In genomic region chr22:42794551-42795510, GRCh38 we compare ENCODE assay signal across 1 cellular context.
TF ChIP-seq lines count a peak whose summit lies in the region.

No MANE protein-coding gene starts in this region.

TF ChIP-seq in A549, 52 proteins besides CTCF, POLR2A, EP300 and RAD21 (continued from another document):
- TF ChIP-seq, protein P1, sequence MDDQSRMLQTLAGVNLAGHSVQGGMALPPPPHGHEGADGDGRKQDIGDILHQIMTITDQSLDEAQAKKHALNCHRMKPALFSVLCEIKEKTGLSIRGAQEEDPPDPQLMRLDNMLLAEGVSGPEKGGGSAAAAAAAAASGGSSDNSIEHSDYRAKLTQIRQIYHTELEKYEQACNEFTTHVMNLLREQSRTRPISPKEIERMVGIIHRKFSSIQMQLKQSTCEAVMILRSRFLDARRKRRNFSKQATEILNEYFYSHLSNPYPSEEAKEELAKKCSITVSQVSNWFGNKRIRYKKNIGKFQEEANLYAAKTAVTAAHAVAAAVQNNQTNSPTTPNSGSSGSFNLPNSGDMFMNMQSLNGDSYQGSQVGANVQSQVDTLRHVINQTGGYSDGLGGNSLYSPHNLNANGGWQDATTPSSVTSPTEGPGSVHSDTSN (IDR thresholded peaks at IDR 0.05): no peak
- TF ChIP-seq CEBPB (IDR thresholded peaks at IDR 0.05) (no peak), FOSL2 (IDR thresholded peaks at IDR 0.05) (no peak), FOSL2 (CRISPR knock-in tag; IDR thresholded peaks at IDR 0.05) (no peak), HOXB5 (CRISPR knock-in tag; IDR thresholded peaks at IDR 0.05) (no peak), ZSCAN20 (CRISPR knock-in tag; IDR thresholded peaks at IDR 0.05) (no peak), ZFP36 (IDR thresholded peaks at IDR 0.05; ENCODE audit: borderline replicate concordance, partially characterized antibody) (no peak)
